16 cellular contexts compared by ENCODE assay signal in genomic region chr17:78802459-78802858, GRCh38. TPM values are rescaled to one million over a fixed set of nuclear protein-coding genes. Genes with fewer than 3 reads are reported as not detected.
DNase-seq lines count a peak whose midpoint lies in the region; ATAC-seq and TF ChIP-seq lines count a peak whose summit lies in the region.
"Had no signal": no experiment of that assay in that cellular context is flagged by ENCODE, and none has a peak within 500 bp of the region (broad histone marks: within the 10 kb centered on the region; RNA-seq: fewer than 3 reads in every experiment).

No MANE protein-coding gene starts in this region.

- POLR2A ChIA-PET in activated naive CD8-positive, alpha-beta T cell treated with anti-CD3 and anti-CD28 coated beads, Interleukin-2, amount 10 ng/mL, durations not matched to agents 7 days and 5 days (lab: Charles Lee) = interaction anchor here (1.3 kb wide), 1 partner anchor 17 kb away, joined by 3 read pairs; no protein-coding TSS in a partner anchor
- POLR2A ChIA-PET in CD4-positive, alpha-beta memory T cell (lab: Charles Lee; ENCODE audit: partially characterized antibody) = interaction anchor here (0.6 to 9.0 kb wide), 6 partner anchors 12 to 41 kb away, joined by 3 to 81 read pairs (median 31); partner anchors contain the start of gene CYTH1
- POLR2A ChIA-PET in activated CD4-positive, alpha-beta memory T cell treated with anti-CD3 and anti-CD28 coated beads for 36 hours (lab: Charles Lee) = no interaction called here
- POLR2A ChIA-PET in naive thymus-derived CD8-positive, alpha-beta T cell (lab: Charles Lee) = interaction anchor here (1.0 to 9.1 kb wide), 5 partner anchors 12 to 64 kb away, joined by 3 to 49 read pairs (median 4); partner anchors contain the start of gene CYTH1

- peaks cover 40% of the 10 kb centered on the region for H3K36me3 Mint-ChIP-seq in activated naive CD8-positive, alpha-beta T cell treated with anti-CD3 and anti-CD28 coated beads, Interleukin-2, amount 10 ng/mL, durations not matched to agents 7 days and 5 days
- H3K36me3 Mint-ChIP-seq in activated naive CD8-positive, alpha-beta T cell treated with anti-CD3 and anti-CD28 coated beads, Interleukin-2, amount 50 U/mL, for 24 hours (ENCODE audit: low read depth) = peaks cover 65% of the 10 kb centered on the region
- H3K36me3 Mint-ChIP-seq in CD4-positive, alpha-beta memory T cell = peaks cover 62 to 86% of the 10 kb centered on the region in 2 donors
- H3K36me3 Mint-ChIP-seq in activated CD4-positive, alpha-beta memory T cell treated with anti-CD3 and anti-CD28 coated beads for 36 hours = peaks cover 76% of the 10 kb centered on the region
- H3K36me3 Mint-ChIP-seq in naive thymus-derived CD8-positive, alpha-beta T cell = peaks cover 11 to 84% (median 45%) of the 10 kb centered on the region in 3 donors

- no peaks in the 10 kb centered on the region for H3K9me3 ChIP-seq in CD4-positive, alpha-beta memory T cell (ENCODE audit: control insufficient read depth in 1 of 2, low read length in 2 of 2)
- no peaks in the 10 kb centered on the region for H3K9me3 ChIP-seq in left lung

- H3K36me3 ChIP-seq in CD4-positive, alpha-beta memory T cell (ENCODE audit: insufficient read depth, low read length) = peaks cover 56% of the 10 kb centered on the region
- H3K36me3 ChIP-seq in left lung = peaks cover 2 to 90% of the 10 kb centered on the region in 2 donors

- no peak overlapping the region for H3K4me3 Mint-ChIP-seq in activated naive CD8-positive, alpha-beta T cell treated with anti-CD3 and anti-CD28 coated beads, Interleukin-2, amount 10 ng/mL, durations not matched to agents 7 days and 5 days
- H3K4me3 Mint-ChIP-seq in activated naive CD8-positive, alpha-beta T cell treated with anti-CD3 and anti-CD28 coated beads, Interleukin-2, amount 50 U/mL, for 24 hours = no peak overlapping the region
- H3K4me3 Mint-ChIP-seq in CD4-positive, alpha-beta memory T cell = peak overlapping the region; percentile 44 to 89 (median 88)
- H3K4me3 Mint-ChIP-seq in activated CD4-positive, alpha-beta memory T cell treated with anti-CD3 and anti-CD28 coated beads for 36 hours = no peak overlapping the region
- peak overlapping the region in 4 of 10 donors; percentile 40 to 83 (median 75) for H3K4me3 Mint-ChIP-seq in naive thymus-derived CD8-positive, alpha-beta T cell
- H3K4me3 Mint-ChIP-seq: B cell had no signal

- ATAC-seq in activated naive CD8-positive, alpha-beta T cell treated with anti-CD3 and anti-CD28 coated beads, Interleukin-2, amount 10 ng/mL, durations not matched to agents 7 days and 5 days (ENCODE audit: low read depth) = no peak
- no peak for ATAC-seq in activated naive CD8-positive, alpha-beta T cell treated with anti-CD3 and anti-CD28 coated beads, Interleukin-2, amount 50 U/mL, for 24 hours
- no peak for ATAC-seq in naive thymus-derived CD8-positive, alpha-beta T cell
- ATAC-seq in left lung = no peak
- ATAC-seq: PC-3 had no signal

- intact Hi-C loops in CD4-positive, alpha-beta memory T cell (cut with micrococcal nuclease) = no loop called here
- intact Hi-C loops in activated CD4-positive, alpha-beta memory T cell treated with anti-CD3 and anti-CD28 coated beads for 36 hours (cut with micrococcal nuclease) = no loop called here
- intact Hi-C loops in left lung (cut with DNase I) = no loop called here

- H3K27me3 Mint-ChIP-seq in activated naive CD8-positive, alpha-beta T cell treated with anti-CD3 and anti-CD28 coated beads, Interleukin-2, amount 10 ng/mL, durations not matched to agents 7 days and 5 days = no peaks in the 10 kb centered on the region
- no peaks in the 10 kb centered on the region for H3K27me3 Mint-ChIP-seq in activated naive CD8-positive, alpha-beta T cell treated with anti-CD3 and anti-CD28 coated beads, Interleukin-2, amount 50 U/mL, for 24 hours
- H3K27me3 Mint-ChIP-seq in CD4-positive, alpha-beta memory T cell = no peaks in the 10 kb centered on the region
- H3K27me3 Mint-ChIP-seq in activated CD4-positive, alpha-beta memory T cell treated with anti-CD3 and anti-CD28 coated beads for 36 hours = no peaks in the 10 kb centered on the region
- no peaks in the 10 kb centered on the region for H3K27me3 Mint-ChIP-seq in naive thymus-derived CD8-positive, alpha-beta T cell
- H3K27me3 Mint-ChIP-seq: B cell had no signal

- H3K4me1 Mint-ChIP-seq in activated naive CD8-positive, alpha-beta T cell treated with anti-CD3 and anti-CD28 coated beads, Interleukin-2, amount 10 ng/mL, durations not matched to agents 7 days and 5 days = peaks cover 31% of the 10 kb centered on the region
- peaks cover 59% of the 10 kb centered on the region for H3K4me1 Mint-ChIP-seq in activated naive CD8-positive, alpha-beta T cell treated with anti-CD3 and anti-CD28 coated beads, Interleukin-2, amount 50 U/mL, for 24 hours
- peaks cover 57 to 83% (median 74%) of the 10 kb centered on the region in 4 donors for H3K4me1 Mint-ChIP-seq in CD4-positive, alpha-beta memory T cell
- H3K4me1 Mint-ChIP-seq in activated CD4-positive, alpha-beta memory T cell treated with anti-CD3 and anti-CD28 coated beads for 36 hours (ENCODE audit: low read depth) = peaks cover 76% of the 10 kb centered on the region
- H3K4me1 Mint-ChIP-seq in naive thymus-derived CD8-positive, alpha-beta T cell = peaks cover 39 to 77% (median 65%) of the 10 kb centered on the region in 4 donors

- H3K27me3 ChIP-seq in CD4-positive, alpha-beta memory T cell (ENCODE audit: insufficient read depth, low read length) = no peaks in the 10 kb centered on the region
- H3K27me3 ChIP-seq in left lung = no peaks in the 10 kb centered on the region

- peaks cover 67% of the 10 kb centered on the region for H3K4me1 ChIP-seq in CD4-positive, alpha-beta memory T cell (ENCODE audit: insufficient read depth, low read length)
- H3K4me1 ChIP-seq in left lung = peaks cover 0 to 32% of the 10 kb centered on the region in 2 donors

- no peaks in the 10 kb centered on the region for H3K9me3 Mint-ChIP-seq in activated naive CD8-positive, alpha-beta T cell treated with anti-CD3 and anti-CD28 coated beads, Interleukin-2, amount 10 ng/mL, durations not matched to agents 7 days and 5 days
- no peaks in the 10 kb centered on the region for H3K9me3 Mint-ChIP-seq in activated naive CD8-positive, alpha-beta T cell treated with anti-CD3 and anti-CD28 coated beads, Interleukin-2, amount 50 U/mL, for 24 hours
- H3K9me3 Mint-ChIP-seq in CD4-positive, alpha-beta memory T cell = peaks cover 0 to 3% (median 0%) of the 10 kb centered on the region in 8 donors
- no peaks in the 10 kb centered on the region for H3K9me3 Mint-ChIP-seq in activated CD4-positive, alpha-beta memory T cell treated with anti-CD3 and anti-CD28 coated beads for 36 hours
- H3K9me3 Mint-ChIP-seq in naive thymus-derived CD8-positive, alpha-beta T cell = no peaks in the 10 kb centered on the region

- H3K27ac ChIP-seq in CD4-positive, alpha-beta memory T cell (ENCODE audit: low read depth, low read length) = no peak overlapping the region
- H3K27ac ChIP-seq in left lung = no peak overlapping the region

- H3K4me3 ChIP-seq in CD4-positive, alpha-beta memory T cell (ENCODE audit: low read length in 2 of 2) = no peak overlapping the region
- no peak overlapping the region for H3K4me3 ChIP-seq in left lung

- CTCF ChIA-PET in CD4-positive, alpha-beta memory T cell (lab: Charles Lee; ENCODE audit: partially characterized antibody) = interaction anchor here (1.0 to 4.0 kb wide), 3 partner anchors 13 to 305 kb away, joined by 3 to 15 read pairs (median 3); no protein-coding TSS in a partner anchor
- CTCF ChIA-PET in activated CD4-positive, alpha-beta memory T cell treated with anti-CD3 and anti-CD28 coated beads for 36 hours (lab: Charles Lee) = no interaction called here

- no peak for DNase-seq in activated naive CD8-positive, alpha-beta T cell treated with anti-CD3 and anti-CD28 coated beads, Interleukin-2, amount 10 ng/mL, durations not matched to agents 7 days and 5 days
- no peak for DNase-seq in activated naive CD8-positive, alpha-beta T cell treated with anti-CD3 and anti-CD28 coated beads, Interleukin-2, amount 50 U/mL, for 24 hours
- peak in 1 of 5 donors; percentile 33 for DNase-seq in CD4-positive, alpha-beta memory T cell
- DNase-seq in activated CD4-positive, alpha-beta memory T cell treated with anti-CD3 and anti-CD28 coated beads for 36 hours = no peak
- no peak for DNase-seq in naive thymus-derived CD8-positive, alpha-beta T cell
- DNase-seq in NCI-H2081 (lab: John Stamatoyannopoulos, UW) = no peak
- DNase-seq in left lung = no peak
- DNase-seq in COLO829 (ENCODE audit: low spot score) = no peak
- DNase-seq: ACHN, H7, KG1, NCI-H1092 treated with DMSO at 0.1 percent for 48 hours, NCI-H1694, NCI-H748 treated with DMSO at 0.1 percent for 48 hours, PC-3 had no signal

- TF ChIP-seq CTCF in left lung (IDR thresholded peaks at IDR 0.05) = no peak

- H3K27ac Mint-ChIP-seq in activated naive CD8-positive, alpha-beta T cell treated with anti-CD3 and anti-CD28 coated beads, Interleukin-2, amount 10 ng/mL, durations not matched to agents 7 days and 5 days = peak overlapping the region; percentile 75
- no peak overlapping the region for H3K27ac Mint-ChIP-seq in activated naive CD8-positive, alpha-beta T cell treated with anti-CD3 and anti-CD28 coated beads, Interleukin-2, amount 50 U/mL, for 24 hours
- peak overlapping the region; percentile 87 to 99 (median 97) for H3K27ac Mint-ChIP-seq in CD4-positive, alpha-beta memory T cell
- peak overlapping the region; percentile 75 for H3K27ac Mint-ChIP-seq in activated CD4-positive, alpha-beta memory T cell treated with anti-CD3 and anti-CD28 coated beads for 36 hours
- peak overlapping the region in 7 of 10 donors; percentile 11 to 97 (median 94) for H3K27ac Mint-ChIP-seq in naive thymus-derived CD8-positive, alpha-beta T cell
- H3K27ac Mint-ChIP-seq: B cell had no signal

RNA-seq across cellular contexts. Expression of gene CYTH1, which starts 20.4 kb away (rescaled TPM):
- total RNA-seq in activated naive CD8-positive, alpha-beta T cell treated with anti-CD3 and anti-CD28 coated beads, Interleukin-2, amount 10 ng/mL, durations not matched to agents 7 days and 5 days = 100 to 1,000 TPM; 180 to 200 TPM
- total RNA-seq in CD4-positive, alpha-beta memory T cell = 100 to 1,000 TPM; 380 to 390 TPM
- 100 to 1,000 TPM; 271 to 370 TPM for polyA plus RNA-seq in CD4-positive, alpha-beta memory T cell
- 100 to 1,000 TPM; 184 to 204 TPM for total RNA-seq in activated CD4-positive, alpha-beta memory T cell treated with anti-CD3 and anti-CD28 coated beads for 36 hours
- total RNA-seq in naive thymus-derived CD8-positive, alpha-beta T cell = 100 to 1,000 TPM; 415 to 423 TPM
- polyA plus RNA-seq in naive thymus-derived CD8-positive, alpha-beta T cell = 100 to 1,000 TPM; 220 to 320 (median 243) TPM
- 10 to 100 TPM; 65.1 to 96.1 TPM for total RNA-seq in left lung

RNA-seq across cellular contexts. Expression of gene USP36, which starts 38.2 kb away (rescaled TPM):
- total RNA-seq in activated naive CD8-positive, alpha-beta T cell treated with anti-CD3 and anti-CD28 coated beads, Interleukin-2, amount 10 ng/mL, durations not matched to agents 7 days and 5 days = 10 to 100 TPM; 87.8 to 94.3 TPM
- 100 to 1,000 TPM; 181 to 183 TPM for total RNA-seq in CD4-positive, alpha-beta memory T cell
- polyA plus RNA-seq in CD4-positive, alpha-beta memory T cell = 10 to 100 TPM; 35.4 to 55.1 TPM
- total RNA-seq in activated CD4-positive, alpha-beta memory T cell treated with anti-CD3 and anti-CD28 coated beads for 36 hours = 10 to 100 TPM; 71.2 to 74.3 TPM
- 100 to 1,000 TPM; 151 to 156 TPM for total RNA-seq in naive thymus-derived CD8-positive, alpha-beta T cell
- 10 to 100 TPM; 27.5 to 45.1 (median 36.7) TPM for polyA plus RNA-seq in naive thymus-derived CD8-positive, alpha-beta T cell
- 10 to 100 TPM; 29.2 to 44.2 TPM for total RNA-seq in left lung

Comparison
In these comparisons a context has a peak if more than half of its experiments do, and no peak if none do; other contexts are left out.
1. H3K4me3 Mint-ChIP-seq: peak in CD4-positive, alpha-beta memory T cell (8 of 8); none in activated naive CD8-positive, alpha-beta T cell treated with anti-CD3 and anti-CD28 coated beads, Interleukin-2, amount 10 ng/mL, durations not matched to agents 7 days and 5 days (single experiment), activated naive CD8-positive, alpha-beta T cell treated with anti-CD3 and anti-CD28 coated beads, Interleukin-2, amount 50 U/mL, for 24 hours (single experiment) and activated CD4-positive, alpha-beta memory T cell treated with anti-CD3 and anti-CD28 coated beads for 36 hours (single experiment).